Comparison of ENCODE assay signal across 23 cellular contexts in genomic region chr6:133428299-133428698, GRCh38.
"Had no signal": no experiment of that assay in that cellular context is flagged by ENCODE, and none has a peak within 500 bp of the region (broad histone marks: within the 10 kb centered on the region; RNA-seq: fewer than 3 reads in every experiment).

No MANE protein-coding gene starts in this region.

- H3K27ac ChIP-seq: adrenal gland, dorsolateral prefrontal cortex, gastroesophageal sphincter, heart left ventricle, ovary, thyroid gland, uterus, WERI-Rb-1 had no signal

- H3K36me3 ChIP-seq: adrenal gland, gastroesophageal sphincter, heart left ventricle, ovary, thyroid gland, uterus, WERI-Rb-1 had no signal

- H3K4me1 Mint-ChIP-seq: activated naive CD4-positive, alpha-beta T cell treated with anti-CD3 and anti-CD28 coated beads, Interleukin-2, amount 50 U/mL, for 24 hours; naive thymus-derived CD8-positive, alpha-beta T cell had no signal

- H3K27me3 Mint-ChIP-seq: activated naive CD4-positive, alpha-beta T cell treated with anti-CD3 and anti-CD28 coated beads, Interleukin-2, amount 50 U/mL, for 24 hours had no signal

- H3K4me3 Mint-ChIP-seq: activated naive CD4-positive, alpha-beta T cell treated with anti-CD3 and anti-CD28 coated beads, Interleukin-2, amount 50 U/mL, for 24 hours; endodermal cell; naive thymus-derived CD8-positive, alpha-beta T cell had no signal

- H3K9me3 Mint-ChIP-seq: activated naive CD4-positive, alpha-beta T cell treated with anti-CD3 and anti-CD28 coated beads, Interleukin-2, amount 50 U/mL, for 24 hours had no signal

- FAIRE-seq: colon had no signal

- H3K27ac Mint-ChIP-seq: activated naive CD4-positive, alpha-beta T cell treated with anti-CD3 and anti-CD28 coated beads, Interleukin-2, amount 50 U/mL, for 24 hours; endodermal cell; naive thymus-derived CD8-positive, alpha-beta T cell had no signal

- H3K4me3 ChIP-seq: adrenal gland, dorsolateral prefrontal cortex, gastroesophageal sphincter, heart left ventricle, ovary, thyroid gland, uterus had no signal

- H3K4me1 ChIP-seq: adrenal gland, gastroesophageal sphincter, thyroid gland, uterus had no signal

- ATAC-seq: gastroesophageal sphincter; left ventricle myocardium superior; naive thymus-derived CD8-positive, alpha-beta T cell had no signal

- DNase-seq: activated CD4-positive, alpha-beta T cell treated with anti-CD3 and anti-CD28 coated beads for 1 hour; activated gamma-delta T cell; adrenal gland; caudate nucleus; dorsolateral prefrontal cortex; endodermal cell; erythroblast; heart left ventricle; kidney glomerular epithelial cell; left ventricle myocardium superior; mesenchymal stem cell; naive thymus-derived CD8-positive, alpha-beta T cell; ovary; stimulated activated CD4-positive, alpha-beta T cell treated with anti-CD3 and anti-CD28 coated beads, Interleukin-12 subunit alpha, Interleukin-12 subunit beta, amount 100 ng/mL, for 4 hours; stimulated activated CD4-positive, alpha-beta T cell treated with anti-CD3 and anti-CD28 coated beads, Interleukin-1b, Interleukin-23, amount 100 ng/mL, for 48 hours; stimulated activated CD8-positive, alpha-beta memory T cell treated with anti-CD3 and anti-CD28 coated beads, Interleukin-4, amount 100 ng/mL, for 48 hours; stimulated activated naive CD4-positive, alpha-beta T cell; thyroid gland; uterus; WERI-Rb-1 had no signal

- H3K9me3 ChIP-seq: adrenal gland, gastroesophageal sphincter, heart left ventricle, ovary, thyroid gland, uterus had no signal

- H3K27me3 ChIP-seq: adrenal gland, gastroesophageal sphincter, heart left ventricle, ovary, thyroid gland, uterus had no signal

- H3K36me3 Mint-ChIP-seq: activated naive CD4-positive, alpha-beta T cell treated with anti-CD3 and anti-CD28 coated beads, Interleukin-2, amount 50 U/mL, for 24 hours; naive thymus-derived CD8-positive, alpha-beta T cell had no signal
